Comparison of ENCODE assay signal across 19 cellular contexts in the genomic region with DNA sequence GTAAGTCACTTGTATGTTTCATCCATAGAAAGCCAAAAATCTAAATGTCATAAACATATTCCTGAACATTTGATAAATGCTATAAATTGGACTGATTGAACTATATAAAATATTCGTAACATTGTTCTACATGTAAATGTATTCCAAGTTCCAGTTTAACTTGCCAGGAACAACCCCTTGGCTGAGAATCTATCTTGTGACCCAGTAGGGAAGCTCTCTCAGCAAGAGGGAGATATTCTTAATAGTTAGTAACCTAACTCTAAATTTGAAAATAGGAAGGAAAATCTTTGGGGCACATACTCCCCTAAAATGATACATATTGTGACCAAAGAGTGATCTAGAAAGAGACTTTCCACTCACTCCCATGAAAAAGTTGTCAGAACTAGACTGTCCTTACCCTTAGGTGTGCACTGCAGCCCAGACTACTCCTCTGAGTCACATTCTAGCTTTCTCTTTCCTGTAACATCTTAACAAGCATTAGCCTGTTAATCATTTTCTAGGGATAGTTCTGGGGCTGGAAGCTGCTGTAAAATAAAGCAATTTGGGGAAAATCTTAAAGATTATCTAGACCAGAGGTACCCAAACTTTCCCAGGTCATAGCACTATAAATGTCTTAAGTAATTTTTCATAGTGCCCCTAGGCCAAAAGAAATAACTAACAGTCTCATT.
A peak's percentile ranks its signal among the peaks of the same experiment; 100 is the strongest.
DNase-seq lines count a peak whose midpoint lies in the region; ATAC-seq and TF ChIP-seq lines count a peak whose summit lies in the region.
"Had no signal": no experiment of that assay in that cellular context is flagged by ENCODE, and none has a peak within 500 bp of the region (broad histone marks: within the 10 kb centered on the region; RNA-seq: fewer than 3 reads in every experiment).

No MANE protein-coding gene starts in this region.

- H4K20me1 ChIP-seq in mammary epithelial cell (ENCODE audit: insufficient read depth, low read length) (no peaks in the 10 kb centered on the region), smooth muscle cell (ENCODE audit: low read depth) (no peaks in the 10 kb centered on the region)

- H3F3A ChIP-seq in smooth muscle cell (ENCODE audit: low read depth), result no peaks in the 10 kb centered on the region

- H3K36me3 ChIP-seq in mammary epithelial cell (ENCODE audit: insufficient read depth, low read length), result no peaks in the 10 kb centered on the region
- H3K36me3 ChIP-seq in smooth muscle cell (ENCODE audit: low read depth), result no peaks in the 10 kb centered on the region
- no peaks in the 10 kb centered on the region for H3K36me3 ChIP-seq in upper lobe of left lung
- H3K36me3 ChIP-seq in gastrocnemius medialis, result no peaks in the 10 kb centered on the region
- H3K36me3 ChIP-seq: SJCRH30 had no signal

- H3K27ac ChIP-seq in mammary epithelial cell (ENCODE audit: insufficient read depth, low read depth, low read length) (no peak overlapping the region), smooth muscle cell (ENCODE audit: low read depth) (no peak overlapping the region), upper lobe of left lung (no peak overlapping the region), gastrocnemius medialis (no peak overlapping the region)
- H3K27ac ChIP-seq: 22Rv1, C4-2B, SJCRH30 had no signal

- H3K36me3 Mint-ChIP-seq in MCF 10A (ENCODE audit: insufficient read depth, unreplicated experiment), result no peaks in the 10 kb centered on the region
- H3K36me3 Mint-ChIP-seq: naive thymus-derived CD4-positive, alpha-beta T cell had no signal

- TF ChIP-seq POLR2A in upper lobe of left lung (IDR thresholded peaks at IDR 0.05) (no peak), gastrocnemius medialis (IDR thresholded peaks at IDR 0.05) (no peak)

- H3K27ac Mint-ChIP-seq in MCF 10A (ENCODE audit: low read depth, unreplicated experiment), result no peak overlapping the region
- H3K27ac Mint-ChIP-seq: naive thymus-derived CD4-positive, alpha-beta T cell; progenitor cell of endocrine pancreas had no signal

- H2AFZ ChIP-seq in mammary epithelial cell (ENCODE audit: low read depth, low read length) (peak overlapping the region; percentile 61), smooth muscle cell (ENCODE audit: low read depth) (peak overlapping the region; percentile 11)

- TF ChIP-seq CTCF in mammary epithelial cell (conservative IDR thresholded peaks at IDR 0.05 in 1 of 2, IDR thresholded peaks at IDR 0.05 in 1 of 2; ENCODE audit: extremely low read depth in 1 of 2, insufficient read depth in 1 of 2, low read depth in 1 of 2, low read length in 2 of 2), result no peak
- no peak for TF ChIP-seq CTCF in MCF 10A (IDR thresholded peaks at IDR 0.05; ENCODE audit: unreplicated experiment)
- TF ChIP-seq CTCF in epithelial cell of proximal tubule (conservative IDR thresholded peaks at IDR 0.05; ENCODE audit: low read depth, low read length), result no peak
- TF ChIP-seq CTCF in smooth muscle cell (IDR thresholded peaks at IDR 0.05; ENCODE audit: borderline replicate concordance, insufficient read depth, poor library complexity, severe bottlenecking), result no peak
- TF ChIP-seq CTCF in upper lobe of left lung (IDR thresholded peaks at IDR 0.05), result no peak
- no peak for TF ChIP-seq CTCF in gastrocnemius medialis (IDR thresholded peaks at IDR 0.05 in 4 of 5, conservative IDR thresholded peaks at IDR 0.05 in 1 of 5)

- ATAC-seq in HG03354 (IDR thresholded peaks at IDR 0.05; ENCODE audit: poor library complexity, severe bottlenecking, unreplicated experiment), result peak; percentile 78
- no peak for ATAC-seq in upper lobe of left lung (ENCODE audit: low FRiP score in 2 of 2)
- ATAC-seq in gastrocnemius medialis, result no peak
- ATAC-seq: activated CD4-positive, CD25-positive, alpha-beta regulatory T cell treated with anti-CD3 and anti-CD28 coated beads, Interleukin-2, amount 50 U/mL, for 24 hours; naive thymus-derived CD4-positive, alpha-beta T cell; stimulated activated naive CD8-positive, alpha-beta T cell treated with anti-CD3 and anti-CD28 coated beads, Interleukin-15, Interleukin-2, amounts not matched to agents 100 U/mL and 50 U/mL, for 24 hours had no signal

- no peak overlapping the region for H3K9ac ChIP-seq in mammary epithelial cell (ENCODE audit: insufficient read depth, low read length)
- no peak overlapping the region for H3K9ac ChIP-seq in smooth muscle cell (ENCODE audit: low read depth)

- DNase-seq in mammary epithelial cell (no peak), MCF 10A (ENCODE audit: unreplicated experiment) (no peak), epithelial cell of proximal tubule (ENCODE audit: low read depth) (peak; percentile 52), smooth muscle cell (lab: John Stamatoyannopoulos, UW; ENCODE audit: unreplicated experiment) (no peak), upper lobe of left lung (no peak), hepatic stellate cell (ENCODE audit: low spot score) (no peak), gastrocnemius medialis (no peak)
- DNase-seq: cerebellar nuclear complex; foreskin melanocyte; naive thymus-derived CD4-positive, alpha-beta T cell; NCI-H226; SJCRH30; stimulated activated naive CD8-positive, alpha-beta T cell treated with anti-CD3 and anti-CD28 coated beads, Interleukin-15, Interleukin-2, amounts not matched to agents 100 U/mL and 50 U/mL, for 24 hours had no signal

- H3K4me2 ChIP-seq in mammary epithelial cell (ENCODE audit: insufficient read depth, low read depth, low read length), result no peak overlapping the region
- H3K4me2 ChIP-seq in smooth muscle cell, result no peak overlapping the region

- H3K4me3 ChIP-seq in mammary epithelial cell (replicated peaks in 1 of 3; ENCODE audit: insufficient read depth in 1 of 3, low read depth in 2 of 3, low read length in 3 of 3) (no peak overlapping the region), epithelial cell of proximal tubule (ENCODE audit: low read depth, low read length) (no peak overlapping the region), smooth muscle cell (no peak overlapping the region), upper lobe of left lung (no peak overlapping the region), gastrocnemius medialis (no peak overlapping the region)
- H3K4me3 ChIP-seq: lung, SJCRH30 had no signal

- CTCF ChIA-PET in mammary epithelial cell (lab: Charles Lee; ENCODE audit: low non-redundant PET), result no interaction called here
- CTCF ChIA-PET in MCF 10A (lab: Yijun Ruan, JAX), result interaction anchor here (0.7 to 1.1 kb wide), 2 partner anchors 17 to 637 kb away, joined by 3 read pairs; no protein-coding TSS in a partner anchor

- no peak overlapping the region for H3K4me3 Mint-ChIP-seq in MCF 10A (ENCODE audit: unreplicated experiment)
- H3K4me3 Mint-ChIP-seq: naive thymus-derived CD4-positive, alpha-beta T cell had no signal

- H3K4me1 ChIP-seq in mammary epithelial cell (ENCODE audit: insufficient read depth, low read length) (peaks cover 6% of the 10 kb centered on the region), smooth muscle cell (ENCODE audit: low read depth) (no peaks in the 10 kb centered on the region), upper lobe of left lung (no peaks in the 10 kb centered on the region), gastrocnemius medialis (no peaks in the 10 kb centered on the region)
- H3K4me1 ChIP-seq: SJCRH30 had no signal

- TF ChIP-seq EP300 in upper lobe of left lung (IDR thresholded peaks at IDR 0.05), result no peak

- POLR2A ChIA-PET in MCF 10A (lab: Yijun Ruan, JAX), result interaction anchor here (1.3 kb wide), 1 partner anchor 12 kb away, joined by 3 read pairs; no protein-coding TSS in a partner anchor

- dilution Hi-C loops in mammary epithelial cell (cut with HindIII; ENCODE audit: low sequenced_read_pairs), result no loop called here

- no peaks in the 10 kb centered on the region for H3K9me3 ChIP-seq in mammary epithelial cell (replicated peaks; ENCODE audit: insufficient read depth, low read length)
- no peaks in the 10 kb centered on the region for H3K9me3 ChIP-seq in smooth muscle cell (replicated peaks; ENCODE audit: low read depth)
- no peaks in the 10 kb centered on the region for H3K9me3 ChIP-seq in upper lobe of left lung
- no peaks in the 10 kb centered on the region for H3K9me3 ChIP-seq in gastrocnemius medialis
- H3K9me3 ChIP-seq: SJCRH30 had no signal

- no peaks in the 10 kb centered on the region for H3K27me3 Mint-ChIP-seq in MCF 10A (ENCODE audit: insufficient read depth, unreplicated experiment)
- H3K27me3 Mint-ChIP-seq: progenitor cell of endocrine pancreas had no signal

- H3K79me2 ChIP-seq in mammary epithelial cell (ENCODE audit: insufficient read depth, low read length) (no peaks in the 10 kb centered on the region), smooth muscle cell (ENCODE audit: low read depth) (no peaks in the 10 kb centered on the region)

- no peaks in the 10 kb centered on the region for H3K27me3 ChIP-seq in mammary epithelial cell (ENCODE audit: insufficient read depth, low read length)
- H3K27me3 ChIP-seq in smooth muscle cell (ENCODE audit: low read depth), result no peaks in the 10 kb centered on the region
- H3K27me3 ChIP-seq in upper lobe of left lung, result no peaks in the 10 kb centered on the region
- no peaks in the 10 kb centered on the region for H3K27me3 ChIP-seq in gastrocnemius medialis
- H3K27me3 ChIP-seq: SJCRH30 had no signal

- no peaks in the 10 kb centered on the region for H3K9me3 Mint-ChIP-seq in MCF 10A (ENCODE audit: unreplicated experiment)

- no TSS peak for BruUV-seq in mammary epithelial cell (replicated peaks; lab: Mats Ljungman, UMichigan)
- BruUV-seq in MCF 10A (replicated peaks; lab: Mats Ljungman, UMichigan), result no TSS peak

- no peaks in the 10 kb centered on the region for H3K4me1 Mint-ChIP-seq in MCF 10A (ENCODE audit: insufficient read depth, unreplicated experiment)
- H3K4me1 Mint-ChIP-seq: naive thymus-derived CD4-positive, alpha-beta T cell had no signal

- WGBS in mammary epithelial cell (ENCODE audit: low coverage, missing lambda C conversion rate), result 100% methylated on average over 1 of the region's 1 CpG
- WGBS in smooth muscle cell (ENCODE audit: low lambda C conversion rate), result 92% methylated on average over 1 of the region's 1 CpG
- 79 to 93% methylated on average over 1 of the region's 1 CpG for WGBS in upper lobe of left lung, 2 donors

- in situ Hi-C loops in mammary epithelial cell (cut with MboI; ENCODE audit: low sequenced_read_pairs in 2 of 2), result no loop called here
- in situ Hi-C loops in gastrocnemius medialis (cut with MboI; ENCODE audit: low sequenced_read_pairs in 4 of 4), result no loop called here

- intact Hi-C loops in mammary epithelial cell (cut with micrococcal nuclease) (no loop called here), MCF 10A (cut with micrococcal nuclease) (no loop called here), gastrocnemius medialis (cut with DNase I; ENCODE audit: low total_unique reads) (no loop called here)
